ENCODE assay signal across 2 cellular contexts in genomic region chr22:41929158-41929896, GRCh38.
A peak's percentile ranks its signal among the peaks of the same experiment; 100 is the strongest.
TF ChIP-seq lines count a peak whose summit lies in the region.

No MANE protein-coding gene starts in this region.

TF ChIP-seq in HepG2, 621 proteins besides CTCF, POLR2A, EP300 and RAD21:
- TF ChIP-seq ZNF264 (CRISPR knock-in tag; IDR thresholded peaks at IDR 0.05), result no peak
TF ChIP-seq in HepG2: peak in this region for 0.

TF ChIP-seq in HEK293, 187 proteins besides CTCF, POLR2A, EP300 and RAD21:
- TF ChIP-seq ZNF677 (tag by site-specific recombination; IDR thresholded peaks at IDR 0.05) (no peak), GLIS1 (tag by site-specific recombination; IDR thresholded peaks at IDR 0.05) (peak; percentile 71), GLIS2 (tag by site-specific recombination; IDR thresholded peaks at IDR 0.05) (0 out of 2 replicates have a peak, but pooled peaks have one; percentile 20), ZBTB17 (tag by site-specific recombination; IDR thresholded peaks at IDR 0.05) (0 out of 2 replicates have a peak, but pooled peaks have one; percentile 11), PATZ1 (tag by site-specific recombination; IDR thresholded peaks at IDR 0.05) (peak; percentile 19), ZBTB20 (tag by site-specific recombination; IDR thresholded peaks at IDR 0.05) (peak; percentile 52; the same call in 1 of the 2 replicates), ZBTB48 (tag by site-specific recombination; IDR thresholded peaks at IDR 0.05) (peak; percentile 81), ZBTB8A (tag by site-specific recombination; IDR thresholded peaks at IDR 0.05) (no peak)
- TF ChIP-seq, protein P1, sequence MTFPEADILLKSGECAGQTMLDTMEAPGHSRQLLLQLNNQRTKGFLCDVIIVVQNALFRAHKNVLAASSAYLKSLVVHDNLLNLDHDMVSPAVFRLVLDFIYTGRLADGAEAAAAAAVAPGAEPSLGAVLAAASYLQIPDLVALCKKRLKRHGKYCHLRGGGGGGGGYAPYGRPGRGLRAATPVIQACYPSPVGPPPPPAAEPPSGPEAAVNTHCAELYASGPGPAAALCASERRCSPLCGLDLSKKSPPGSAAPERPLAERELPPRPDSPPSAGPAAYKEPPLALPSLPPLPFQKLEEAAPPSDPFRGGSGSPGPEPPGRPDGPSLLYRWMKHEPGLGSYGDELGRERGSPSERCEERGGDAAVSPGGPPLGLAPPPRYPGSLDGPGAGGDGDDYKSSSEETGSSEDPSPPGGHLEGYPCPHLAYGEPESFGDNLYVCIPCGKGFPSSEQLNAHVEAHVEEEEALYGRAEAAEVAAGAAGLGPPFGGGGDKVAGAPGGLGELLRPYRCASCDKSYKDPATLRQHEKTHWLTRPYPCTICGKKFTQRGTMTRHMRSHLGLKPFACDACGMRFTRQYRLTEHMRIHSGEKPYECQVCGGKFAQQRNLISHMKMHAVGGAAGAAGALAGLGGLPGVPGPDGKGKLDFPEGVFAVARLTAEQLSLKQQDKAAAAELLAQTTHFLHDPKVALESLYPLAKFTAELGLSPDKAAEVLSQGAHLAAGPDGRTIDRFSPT (tag by site-specific recombination; IDR thresholded peaks at IDR 0.05), result peak; percentile 38; the same call in 1 of the 2 replicates
TF ChIP-seq in HEK293: peak in this region for 7.
